14 cellular contexts compared by ENCODE assay signal in genomic region chr2:66846887-66847286, GRCh38.
DNase-seq lines count a peak whose midpoint lies in the region; ATAC-seq and TF ChIP-seq lines count a peak whose summit lies in the region.
"Had no signal": no experiment of that assay in that cellular context is flagged by ENCODE, and none has a peak within 500 bp of the region (broad histone marks: within the 10 kb centered on the region; RNA-seq: fewer than 3 reads in every experiment).

No MANE protein-coding gene starts in this region.

- TF ChIP-seq CTCF in hepatocyte (IDR thresholded peaks at IDR 0.05; ENCODE audit: poor library complexity), result no peak
- TF ChIP-seq CTCF in WTC11 (IDR thresholded peaks at IDR 0.05), result no peak

- peak overlapping the region; percentile 60 to 92 for H2BK12ac ChIP-seq in mesenchymal stem cell (ENCODE audit: low read length in 2 of 2)

- no peak overlapping the region for H3K27ac Mint-ChIP-seq in WTC11
- H3K27ac Mint-ChIP-seq: B cell; CD4-positive, alpha-beta T cell had no signal

- H2AK5ac ChIP-seq in mesenchymal stem cell (ENCODE audit: low read length, severe bottlenecking), result no peak overlapping the region

- no peaks in the 10 kb centered on the region for H4K20me1 ChIP-seq in hepatocyte (ENCODE audit: insufficient read depth, poor library complexity, severe bottlenecking)

- H3K4ac ChIP-seq in mesenchymal stem cell (ENCODE audit: low read depth in 1 of 2, low read length in 2 of 2), result no peak overlapping the region

- peak overlapping the region in 1 of 2 experiments; percentile 34 for H3K18ac ChIP-seq in mesenchymal stem cell (ENCODE audit: low read depth in 1 of 2, low read length in 2 of 2)

- H3K23ac ChIP-seq in mesenchymal stem cell (ENCODE audit: low read length in 2 of 2), result no peak overlapping the region

- no peaks in the 10 kb centered on the region for H3K9me3 Mint-ChIP-seq in WTC11

- no peaks in the 10 kb centered on the region for H3K27me3 ChIP-seq in hepatocyte
- H3K27me3 ChIP-seq in mesenchymal stem cell (ENCODE audit: control insufficient read depth in 1 of 2, insufficient read depth in 1 of 2, low read length in 2 of 2), result no peaks in the 10 kb centered on the region
- H3K27me3 ChIP-seq: SJSA1 had no signal

- no peak overlapping the region for H4K91ac ChIP-seq in mesenchymal stem cell (ENCODE audit: low read length)

- no peak overlapping the region for H3K4me2 ChIP-seq in hepatocyte
- H3K4me2 ChIP-seq in mesenchymal stem cell (ENCODE audit: low read length, poor library complexity, severe bottlenecking), result no peak overlapping the region

- no peak overlapping the region for H3K27ac ChIP-seq in hepatocyte
- no peak overlapping the region for H3K27ac ChIP-seq in mesenchymal stem cell (ENCODE audit: low read length, poor library complexity, severe bottlenecking)
- H3K27ac ChIP-seq: SJSA1 had no signal

- no peaks in the 10 kb centered on the region for H3K9me2 ChIP-seq in hepatocyte (replicated peaks; ENCODE audit: insufficient read depth)

- no peak overlapping the region for H2BK120ac ChIP-seq in mesenchymal stem cell (ENCODE audit: low read depth, low read length)

- no peaks in the 10 kb centered on the region for H3K27me3 Mint-ChIP-seq in WTC11 (ENCODE audit: low read depth)
- H3K27me3 Mint-ChIP-seq: CD4-positive, alpha-beta T cell had no signal

- ATAC-seq in WTC11, result no peak

- no peak overlapping the region for H2BK5ac ChIP-seq in mesenchymal stem cell (ENCODE audit: low read depth, low read length, poor library complexity, severe bottlenecking)

- no peaks in the 10 kb centered on the region for H3K9me3 ChIP-seq in hepatocyte (ENCODE audit: low read depth)
- H3K9me3 ChIP-seq in mesenchymal stem cell (ENCODE audit: control insufficient read depth, low read length), result no peaks in the 10 kb centered on the region
- H3K9me3 ChIP-seq: SJSA1 had no signal

- H3K4me3 ChIP-seq in hepatocyte (no peak overlapping the region), mesenchymal stem cell (ENCODE audit: insufficient read depth in 1 of 2, low read depth in 1 of 2, low read length in 2 of 2) (no peak overlapping the region)
- H3K4me3 ChIP-seq: SJSA1 had no signal

- POLR2A ChIA-PET in WTC11 (lab: Charles Lee), result no interaction called here

- H3K36me3 ChIP-seq in hepatocyte (replicated peaks; ENCODE audit: insufficient read depth, low read depth), result no peaks in the 10 kb centered on the region
- no peaks in the 10 kb centered on the region for H3K36me3 ChIP-seq in mesenchymal stem cell (ENCODE audit: control insufficient read depth in 1 of 2, insufficient read depth in 2 of 2, low read depth in 1 of 2, low read length in 2 of 2)
- H3K36me3 ChIP-seq: SJSA1 had no signal

- DNase-seq in HT-29 (ENCODE audit: low spot score) (peak; percentile 60), hepatocyte (ENCODE audit: low spot score) (peak; percentile 43), mesenchymal stem cell (no peak), DMS153 treated with DMSO at 0.1 percent for 48 hours (lab: John Stamatoyannopoulos, UW; ENCODE audit: unreplicated experiment) (no peak), NK-92 (lab: John Stamatoyannopoulos, UW; ENCODE audit: unreplicated experiment) (no peak), WTC11 (ENCODE audit: low spot score) (no peak), NCI-H1048 (lab: John Stamatoyannopoulos, UW) (no peak)
- DNase-seq: CD4-positive, alpha-beta T cell; NCI-H2081 treated with DMSO at 0.1 percent for 48 hours; NCI-H226; NK-92 treated with Interleukin-12 subunit alpha and Interleukin-12 subunit beta, amount 100 ng/mL, for 24 hours; OCI-M1 had no signal

- no peaks in the 10 kb centered on the region for H3K36me3 Mint-ChIP-seq in WTC11

- no peaks in the 10 kb centered on the region for H3K79me2 ChIP-seq in hepatocyte

- H3K4me1 ChIP-seq in hepatocyte (ENCODE audit: insufficient read depth), result peaks cover 6% of the 10 kb centered on the region
- peaks cover 9% of the 10 kb centered on the region for H3K4me1 ChIP-seq in mesenchymal stem cell (ENCODE audit: control insufficient read depth, insufficient read depth, low read depth, low read length)

- H3K79me1 ChIP-seq in mesenchymal stem cell (replicated peaks; ENCODE audit: low read length, poor library complexity, severe bottlenecking), result no peaks in the 10 kb centered on the region

- CTCF ChIA-PET in WTC11 (lab: Charles Lee), result no interaction called here

- H3K4me3 Mint-ChIP-seq in WTC11, result no peak overlapping the region
- H3K4me3 Mint-ChIP-seq: B cell; CD4-positive, alpha-beta T cell had no signal

- H3K4me1 Mint-ChIP-seq in WTC11, result peaks cover 9% of the 10 kb centered on the region
- H3K4me1 Mint-ChIP-seq: B cell had no signal

- no peak overlapping the region for H2BK15ac ChIP-seq in mesenchymal stem cell (ENCODE audit: low read depth, poor library complexity, severe bottlenecking)

- no peak overlapping the region for H4K8ac ChIP-seq in mesenchymal stem cell (ENCODE audit: low read length)

- 60% methylated on average over 2 of the region's 2 CpGs for WGBS in hepatocyte (ENCODE audit: low lambda C conversion rate, missing lambda C conversion rate)
- 95% methylated on average over 2 of the region's 2 CpGs for WGBS in mesenchymal stem cell

- no peak overlapping the region for H3K9ac ChIP-seq in mesenchymal stem cell (ENCODE audit: low read length)

- H2AFZ ChIP-seq in hepatocyte, result no peak overlapping the region
- H2AFZ ChIP-seq in mesenchymal stem cell (ENCODE audit: low read depth, low read length), result no peak overlapping the region

- H3K14ac ChIP-seq in mesenchymal stem cell (ENCODE audit: low read length in 2 of 2), result no peak overlapping the region

TF ChIP-seq in WTC11, 78 proteins besides CTCF, POLR2A, EP300 and RAD21 (continues in another document):
- TF ChIP-seq NR2C2 (CRISPR knock-in tag; IDR thresholded peaks at IDR 0.05), result no peak
- TF ChIP-seq, protein P1, sequence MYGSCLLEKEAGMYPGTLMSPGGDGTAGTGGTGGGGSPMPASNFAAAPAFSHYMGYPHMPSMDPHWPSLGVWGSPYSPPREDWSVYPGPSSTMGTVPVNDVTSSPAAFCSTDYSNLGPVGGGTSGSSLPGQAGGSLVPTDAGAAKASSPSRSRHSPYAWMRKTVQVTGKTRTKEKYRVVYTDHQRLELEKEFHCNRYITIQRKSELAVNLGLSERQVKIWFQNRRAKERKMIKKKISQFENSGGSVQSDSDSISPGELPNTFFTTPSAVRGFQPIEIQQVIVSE (CRISPR knock-in tag; IDR thresholded peaks at IDR 0.05; ENCODE audit: borderline replicate concordance), result no peak
- TF ChIP-seq IRF2 (CRISPR knock-in tag; IDR thresholded peaks at IDR 0.05; ENCODE audit: borderline replicate concordance, low read depth), result no peak
- TF ChIP-seq, protein P2, sequence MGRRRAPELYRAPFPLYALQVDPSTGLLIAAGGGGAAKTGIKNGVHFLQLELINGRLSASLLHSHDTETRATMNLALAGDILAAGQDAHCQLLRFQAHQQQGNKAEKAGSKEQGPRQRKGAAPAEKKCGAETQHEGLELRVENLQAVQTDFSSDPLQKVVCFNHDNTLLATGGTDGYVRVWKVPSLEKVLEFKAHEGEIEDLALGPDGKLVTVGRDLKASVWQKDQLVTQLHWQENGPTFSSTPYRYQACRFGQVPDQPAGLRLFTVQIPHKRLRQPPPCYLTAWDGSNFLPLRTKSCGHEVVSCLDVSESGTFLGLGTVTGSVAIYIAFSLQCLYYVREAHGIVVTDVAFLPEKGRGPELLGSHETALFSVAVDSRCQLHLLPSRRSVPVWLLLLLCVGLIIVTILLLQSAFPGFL (CRISPR knock-in tag; IDR thresholded peaks at IDR 0.05; ENCODE audit: borderline replicate concordance), result no peak
- TF ChIP-seq EMX1 (CRISPR knock-in tag; IDR thresholded peaks at IDR 0.05), result no peak
- TF ChIP-seq, protein P3, sequence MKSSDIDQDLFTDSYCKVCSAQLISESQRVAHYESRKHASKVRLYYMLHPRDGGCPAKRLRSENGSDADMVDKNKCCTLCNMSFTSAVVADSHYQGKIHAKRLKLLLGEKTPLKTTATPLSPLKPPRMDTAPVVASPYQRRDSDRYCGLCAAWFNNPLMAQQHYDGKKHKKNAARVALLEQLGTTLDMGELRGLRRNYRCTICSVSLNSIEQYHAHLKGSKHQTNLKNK (CRISPR knock-in tag; IDR thresholded peaks at IDR 0.05), result no peak
- TF ChIP-seq STAT6 (CRISPR knock-in tag; conservative IDR thresholded peaks at IDR 0.05; ENCODE audit: low read depth), result no peak
- no peak for TF ChIP-seq OVOL2 (CRISPR knock-in tag; IDR thresholded peaks at IDR 0.05; ENCODE audit: borderline replicate concordance)
- TF ChIP-seq TCF7 (CRISPR knock-in tag; IDR thresholded peaks at IDR 0.05; ENCODE audit: low read depth), result no peak
- TF ChIP-seq ATF1 (CRISPR knock-in tag; IDR thresholded peaks at IDR 0.05), result no peak
- no peak for TF ChIP-seq ZNF232 (CRISPR knock-in tag; IDR thresholded peaks at IDR 0.05)
- no peak for TF ChIP-seq HMGXB4 (CRISPR knock-in tag; IDR thresholded peaks at IDR 0.05)

Comparison
In these comparisons a context has a peak if more than half of its experiments do, and no peak if none do; other contexts are left out.
1. DNase-seq: peak in HT-29 (single experiment) and hepatocyte (single experiment); none in mesenchymal stem cell (single experiment), DMS153 treated with DMSO at 0.1 percent for 48 hours (single experiment), NK-92 (single experiment), WTC11 (single experiment) and NCI-H1048 (single experiment).